Comparison of ENCODE assay signal across 11 cellular contexts in the genomic region with DNA sequence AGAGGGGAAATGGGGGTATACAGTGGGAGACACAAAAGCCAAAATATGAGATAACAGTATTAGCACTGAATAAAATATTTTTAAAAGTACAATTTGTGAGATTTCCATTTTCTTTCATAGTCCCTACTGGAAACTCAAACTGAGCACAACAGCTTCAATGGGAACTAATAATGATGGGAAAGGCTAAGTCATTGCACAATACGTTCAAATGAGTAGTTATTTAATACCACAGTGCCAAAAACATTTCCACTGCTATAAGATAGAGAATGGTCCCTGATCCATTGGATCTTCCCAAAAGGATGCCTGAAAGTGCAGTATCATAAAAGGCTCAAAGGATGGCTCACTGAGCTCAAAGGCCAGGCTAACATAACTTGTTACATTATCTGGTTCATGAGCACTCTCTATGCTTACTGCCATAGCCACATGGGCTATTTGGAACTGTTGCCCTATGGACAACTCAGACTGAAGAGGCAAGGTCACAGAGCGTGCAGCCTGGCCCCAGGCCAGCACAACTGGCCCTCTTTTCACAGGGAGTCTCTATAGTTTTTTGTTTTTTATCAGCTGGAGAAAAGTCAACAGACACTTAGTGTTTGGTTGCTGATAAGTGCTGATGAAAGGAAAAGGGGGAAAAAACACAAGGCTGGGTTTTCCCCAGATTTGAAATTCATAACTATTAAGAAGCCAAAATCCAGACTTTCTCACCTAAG. TPM values are rescaled to one million over a fixed set of nuclear protein-coding genes. Genes with fewer than 3 reads are reported as not detected.
DNase-seq lines count a peak whose midpoint lies in the region; ATAC-seq and TF ChIP-seq lines count a peak whose summit lies in the region.
"Had no signal": no experiment of that assay in that cellular context is flagged by ENCODE, and none has a peak within 500 bp of the region (broad histone marks: within the 10 kb centered on the region; RNA-seq: fewer than 3 reads in every experiment).

No MANE protein-coding gene starts in this region.

- 14% methylated on average over 2 of the region's 2 CpGs for WGBS in liver
- WGBS in mammary epithelial cell (ENCODE audit: low coverage, missing lambda C conversion rate): 97% methylated on average over 2 of the region's 2 CpGs
- 39 to 71% methylated on average over 2 of the region's 2 CpGs for WGBS in sigmoid colon, 2 donors

- no peaks in the 10 kb centered on the region for H4K20me1 ChIP-seq in mammary epithelial cell (ENCODE audit: insufficient read depth, low read length)

- H3K36me3 ChIP-seq in liver (ENCODE audit: control insufficient read depth in 4 of 4, insufficient read depth in 3 of 4, low read depth in 1 of 4, low read length in 3 of 4): peaks cover 0 to 7% (median 3%) of the 10 kb centered on the region in 4 donors
- H3K36me3 ChIP-seq in mammary epithelial cell (ENCODE audit: insufficient read depth, low read length): peaks cover 9% of the 10 kb centered on the region
- peaks cover 4 to 20% (median 7%) of the 10 kb centered on the region in 4 donors for H3K36me3 ChIP-seq in sigmoid colon

- no peak overlapping the region for H3K9ac ChIP-seq in liver (ENCODE audit: low read depth in 1 of 2, low read length in 2 of 2)
- H3K9ac ChIP-seq in mammary epithelial cell (ENCODE audit: insufficient read depth, low read length): no peak overlapping the region

- peak; percentile 54 for DNase-seq in COLO668 (lab: John Stamatoyannopoulos, UW; ENCODE audit: unreplicated experiment)
- peak; percentile 31 for DNase-seq in NCI-H1092 treated with DMSO at 0.1 percent for 48 hours (lab: John Stamatoyannopoulos, UW)
- peak; percentile 6 to 51 for DNase-seq in cardiac fibroblast (ENCODE audit: low read depth in 2 of 2)
- DNase-seq in SHP77 (lab: John Stamatoyannopoulos, UW): no peak
- no peak for DNase-seq in mammary epithelial cell
- no peak for DNase-seq in sigmoid colon
- DNase-seq: mesendoderm, tibial artery had no signal

- no peak overlapping the region for H2AFZ ChIP-seq in mammary epithelial cell (ENCODE audit: low read depth, low read length)

- intact Hi-C loops in mammary epithelial cell (cut with micrococcal nuclease): loop anchor here (10.0 kb wide), 1 partner anchor 438 kb away; no protein-coding TSS in a partner anchor
- intact Hi-C loops in sigmoid colon (cut with DNase I): no loop called here

- no peak for ATAC-seq in HG03196 (IDR thresholded peaks at IDR 0.05; ENCODE audit: unreplicated experiment)

- H3K27ac ChIP-seq in liver (ENCODE audit: low read depth in 1 of 2, low read length in 2 of 2) (peak overlapping the region in 1 of 2 donors; percentile 5), mammary epithelial cell (ENCODE audit: insufficient read depth, low read depth, low read length) (no peak overlapping the region), sigmoid colon (no peak overlapping the region)
- H3K27ac ChIP-seq: C4-2B, tibial artery had no signal

- H3K79me2 ChIP-seq in mammary epithelial cell (ENCODE audit: insufficient read depth, low read length): peaks cover 46% of the 10 kb centered on the region

- in situ Hi-C loops in mammary epithelial cell (cut with MboI; ENCODE audit: low sequenced_read_pairs in 2 of 2): no loop called here

- H3K9me3 ChIP-seq in liver (ENCODE audit: control insufficient read depth in 4 of 4, low read length in 3 of 4): no peaks in the 10 kb centered on the region
- no peaks in the 10 kb centered on the region for H3K9me3 ChIP-seq in mammary epithelial cell (replicated peaks; ENCODE audit: insufficient read depth, low read length)
- no peaks in the 10 kb centered on the region for H3K9me3 ChIP-seq in sigmoid colon
- H3K9me3 ChIP-seq: tibial artery had no signal

- H3K4me1 ChIP-seq in liver (ENCODE audit: control insufficient read depth in 4 of 4, insufficient read depth in 4 of 4, low read length in 3 of 4) (peaks cover 2 to 13% (median 9%) of the 10 kb centered on the region in 4 donors), mammary epithelial cell (ENCODE audit: insufficient read depth, low read length) (peaks cover 9% of the 10 kb centered on the region), sigmoid colon (peaks cover 0 to 5% (median 0%) of the 10 kb centered on the region in 4 donors)
- H3K4me1 ChIP-seq: tibial artery had no signal

- CTCF ChIA-PET in mammary epithelial cell (lab: Charles Lee; ENCODE audit: low non-redundant PET): interaction anchor here (0.6 kb wide), 1 partner anchor 753 kb away, joined by 8 read pairs; no protein-coding TSS in a partner anchor

- BruUV-seq in mammary epithelial cell (replicated peaks; lab: Mats Ljungman, UMichigan): no TSS peak

- no peak overlapping the region for H3K4me2 ChIP-seq in mammary epithelial cell (ENCODE audit: insufficient read depth, low read depth, low read length)

- TF ChIP-seq CTCF in cardiac fibroblast (IDR thresholded peaks at IDR 0.05; ENCODE audit: low read depth, low read length) (no peak), liver (IDR thresholded peaks at IDR 0.05; ENCODE audit: low read depth, low read length, missing input control) (no peak), mammary epithelial cell (conservative IDR thresholded peaks at IDR 0.05 in 1 of 2, IDR thresholded peaks at IDR 0.05 in 1 of 2; ENCODE audit: extremely low read depth in 1 of 2, insufficient read depth in 1 of 2, low read depth in 1 of 2, low read length in 2 of 2) (no peak), sigmoid colon (IDR thresholded peaks at IDR 0.05) (no peak)

- no peak for TF ChIP-seq EP300 in sigmoid colon (IDR thresholded peaks at IDR 0.05)

- H3K27me3 ChIP-seq in liver (ENCODE audit: control insufficient read depth in 4 of 4, insufficient read depth in 4 of 4, low read length in 3 of 4) (no peaks in the 10 kb centered on the region), mammary epithelial cell (ENCODE audit: insufficient read depth, low read length) (no peaks in the 10 kb centered on the region), sigmoid colon (no peaks in the 10 kb centered on the region)
- H3K27me3 ChIP-seq: tibial artery had no signal

- dilution Hi-C loops in mammary epithelial cell (cut with HindIII; ENCODE audit: low sequenced_read_pairs): no loop called here

- peak; percentile 74 to 77 for TF ChIP-seq RAD21 in liver (IDR thresholded peaks at IDR 0.05)

- H3K4me3 ChIP-seq in cardiac fibroblast (replicated peaks in 1 of 2; ENCODE audit: low read depth in 2 of 2, low read length in 2 of 2) (no peak overlapping the region), liver (ENCODE audit: low read depth in 1 of 3, low read length in 3 of 3) (no peak overlapping the region), mammary epithelial cell (replicated peaks in 1 of 3; ENCODE audit: insufficient read depth in 1 of 3, low read depth in 2 of 3, low read length in 3 of 3) (no peak overlapping the region), sigmoid colon (no peak overlapping the region)
- H3K4me3 ChIP-seq: tibial artery had no signal

- no peak for TF ChIP-seq POLR2A in sigmoid colon (IDR thresholded peaks at IDR 0.05)

TF ChIP-seq in liver, 16 proteins besides CTCF, POLR2A, EP300 and RAD21 (continues in another document):
- TF ChIP-seq GABPA (IDR thresholded peaks at IDR 0.05 in 1 of 2, conservative IDR thresholded peaks at IDR 0.05 in 1 of 2) (peak in 1 of 2 donors; percentile 68), HNF4G (IDR thresholded peaks at IDR 0.05) (peak; percentile 73), FOXA2 (IDR thresholded peaks at IDR 0.05) (peak; percentile 62), JUND (IDR thresholded peaks at IDR 0.05) (peak; percentile 66 to 71), SP1 (IDR thresholded peaks at IDR 0.05) (peak; percentile 83), FOXA1 (IDR thresholded peaks at IDR 0.05) (peak; percentile 75), EGR1 (IDR thresholded peaks at IDR 0.05; ENCODE audit: low read depth in 2 of 2) (peak in 1 of 2 donors; percentile 53), REST (IDR thresholded peaks at IDR 0.05) (peak; percentile 61)
- TF ChIP-seq, protein P1, sequence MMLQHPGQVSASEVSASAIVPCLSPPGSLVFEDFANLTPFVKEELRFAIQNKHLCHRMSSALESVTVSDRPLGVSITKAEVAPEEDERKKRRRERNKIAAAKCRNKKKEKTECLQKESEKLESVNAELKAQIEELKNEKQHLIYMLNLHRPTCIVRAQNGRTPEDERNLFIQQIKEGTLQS (IDR thresholded peaks at IDR 0.05): peak; percentile 41
- TF ChIP-seq, protein P2, sequence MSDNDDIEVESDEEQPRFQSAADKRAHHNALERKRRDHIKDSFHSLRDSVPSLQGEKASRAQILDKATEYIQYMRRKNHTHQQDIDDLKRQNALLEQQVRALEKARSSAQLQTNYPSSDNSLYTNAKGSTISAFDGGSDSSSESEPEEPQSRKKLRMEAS (IDR thresholded peaks at IDR 0.05): peak; percentile 85

RNA-seq across cellular contexts. Expression of gene PPIB, which starts 54.1 kb away (rescaled TPM):
- total RNA-seq in liver: 100 to 1,000 TPM; 379 to 638 TPM
- polyA plus RNA-seq in liver: 100 to 1,000 TPM; 627 to 768 TPM
- 100 to 1,000 TPM; 360 to 523 TPM for total RNA-seq in mammary epithelial cell
- polyA plus RNA-seq in mammary epithelial cell: 724 TPM
- polyA minus RNA-seq in mammary epithelial cell: 421 TPM
- 100 to 1,000 TPM; 154 to 232 (median 183) TPM for total RNA-seq in sigmoid colon
- polyA plus RNA-seq in sigmoid colon: 100 to 1,000 TPM; 162 to 647 (median 169) TPM

Comparison
In these comparisons a context has a peak if more than half of its experiments do, and no peak if none do; other contexts are left out.
1. DNase-seq: peak in COLO668 (single experiment), NCI-H1092 treated with DMSO at 0.1 percent for 48 hours (single experiment) and cardiac fibroblast (2 of 2); none in SHP77 (0 of 2), mammary epithelial cell (single experiment) and sigmoid colon (single experiment).